21 cellular contexts compared by ENCODE assay signal in the genomic region with DNA sequence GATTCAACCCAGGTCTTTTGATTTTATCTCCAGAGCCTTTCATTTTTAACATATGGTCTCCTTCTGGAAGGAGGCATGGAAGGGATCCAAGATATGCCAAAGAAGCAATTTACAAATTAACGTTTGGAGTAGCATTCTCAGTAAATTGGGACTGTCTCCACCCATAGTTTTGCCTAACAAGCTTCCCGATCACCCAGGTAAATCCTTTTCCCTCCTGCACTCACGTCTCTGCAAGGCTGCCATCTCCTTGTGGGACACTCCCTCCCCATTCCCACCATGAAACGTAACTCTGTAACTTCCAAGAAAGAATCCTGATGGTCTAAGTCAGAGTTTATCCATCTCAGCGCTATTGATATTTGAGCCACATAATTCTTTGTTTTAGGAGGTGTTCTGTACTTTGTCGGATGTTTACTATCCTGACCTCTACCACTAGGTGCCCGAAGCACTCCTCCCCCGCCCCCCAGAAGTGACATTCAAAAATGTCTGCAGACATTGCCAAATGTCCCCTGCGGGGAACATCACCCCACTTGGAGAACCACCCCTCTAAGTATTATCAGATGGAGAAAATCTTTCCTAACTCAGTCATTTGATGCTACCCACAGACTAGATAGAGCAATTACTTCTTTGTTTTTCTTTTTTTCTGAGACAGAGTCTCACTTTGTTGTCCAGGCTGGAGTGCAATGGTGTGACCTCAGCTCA. TPM values are rescaled to one million over a fixed set of nuclear protein-coding genes. Genes with fewer than 3 reads are reported as not detected.
DNase-seq lines count a peak whose midpoint lies in the region; ATAC-seq, FAIRE-seq and TF ChIP-seq lines count a peak whose summit lies in the region.
"Had no signal": no experiment of that assay in that cellular context is flagged by ENCODE, and none has a peak within 500 bp of the region (broad histone marks: within the 10 kb centered on the region; RNA-seq: fewer than 3 reads in every experiment).

No MANE protein-coding gene starts in this region.

- H3K27ac ChIP-seq in HEK293 (ENCODE audit: extremely low read depth, low read depth, low read length) (no peak overlapping the region), astrocyte (ENCODE audit: low read depth, low read length) (no peak overlapping the region), neural progenitor cell (no peak overlapping the region)
- H3K27ac ChIP-seq: thoracic aorta, VCaP had no signal

- no peaks in the 10 kb centered on the region for H3K9me3 Mint-ChIP-seq in astrocyte (ENCODE audit: unreplicated experiment)
- H3K9me3 Mint-ChIP-seq in neural progenitor cell, result no peaks in the 10 kb centered on the region
- H3K9me3 Mint-ChIP-seq: central memory CD8-positive, alpha-beta T cell; T-helper 1 cell treated with Interleukin-12 subunit alpha and Interleukin-12 subunit beta and Interleukin-4 antibody, amounts not matched to agents 30 μg/mL and 1 μg/mL, for 36 hours had no signal

- DNase-seq in EH (ENCODE audit: low read depth), result peak; percentile 46
- DNase-seq in astrocyte (ENCODE audit: low read depth), result no peak
- DNase-seq in neural progenitor cell (ENCODE audit: low spot score), result no peak
- no peak for DNase-seq in activated CD4-positive, CD25-positive, alpha-beta regulatory T cell (lab: John Stamatoyannopoulos, UW)
- no peak for DNase-seq in NOMO-1 treated with dmso at 0.1 percent for 144 hours (lab: John Stamatoyannopoulos, UW; ENCODE audit: unreplicated experiment)
- DNase-seq: amniotic stem cell; effector CD8-positive, alpha-beta T cell; hippocampal formation; left cardiac atrium; mucosa of descending colon; NCI-H1436 treated with DMSO at 0.1 percent for 48 hours; NCI-H345; small intestine had no signal

- H3K27ac Mint-ChIP-seq in astrocyte (ENCODE audit: unreplicated experiment) (peak overlapping the region; percentile 77), neural progenitor cell (peak overlapping the region; percentile 62)
- H3K27ac Mint-ChIP-seq: T-helper 1 cell treated with Interleukin-12 subunit alpha and Interleukin-12 subunit beta and Interleukin-4 antibody, amounts not matched to agents 30 μg/mL and 1 μg/mL, for 36 hours had no signal

- ATAC-seq in HG03457 (IDR thresholded peaks at IDR 0.05; ENCODE audit: unreplicated experiment), result no peak
- ATAC-seq: left cardiac atrium, mucosa of descending colon, Right ventricle myocardium inferior had no signal

- H3K27me3 ChIP-seq in astrocyte (ENCODE audit: insufficient read depth, low read length) (no peaks in the 10 kb centered on the region), neural progenitor cell (no peaks in the 10 kb centered on the region)

- no peak for FAIRE-seq in astrocyte (lab: Jason Lieb, UNC)
- FAIRE-seq: D721Med, small intestine had no signal

- no peak overlapping the region for H3K4me3 Mint-ChIP-seq in astrocyte (ENCODE audit: unreplicated experiment)
- no peak overlapping the region for H3K4me3 Mint-ChIP-seq in neural progenitor cell
- H3K4me3 Mint-ChIP-seq: central memory CD8-positive, alpha-beta T cell; T-helper 1 cell treated with Interleukin-12 subunit alpha and Interleukin-12 subunit beta and Interleukin-4 antibody, amounts not matched to agents 30 μg/mL and 1 μg/mL, for 36 hours had no signal

- H3K4me2 ChIP-seq in astrocyte (ENCODE audit: low read length) (no peak overlapping the region), neural progenitor cell (no peak overlapping the region)

- H4K20me1 ChIP-seq in astrocyte (ENCODE audit: insufficient read depth, low read length) (no peaks in the 10 kb centered on the region), neural progenitor cell (ENCODE audit: low read depth) (no peaks in the 10 kb centered on the region)

- H3K9ac ChIP-seq in astrocyte (ENCODE audit: low read length), result no peak overlapping the region
- H3K9ac ChIP-seq in neural progenitor cell, result no peak overlapping the region

- no peaks in the 10 kb centered on the region for H3K9me3 ChIP-seq in HEK293 (ENCODE audit: control insufficient read depth, insufficient read depth, low read depth, low read length)
- no peaks in the 10 kb centered on the region for H3K9me3 ChIP-seq in astrocyte (ENCODE audit: insufficient read depth, low read depth, low read length)
- H3K9me3 ChIP-seq in neural progenitor cell (ENCODE audit: low read depth), result no peaks in the 10 kb centered on the region
- H3K9me3 ChIP-seq: mucosa of descending colon, thoracic aorta had no signal

- peak; percentile 27 for TF ChIP-seq CTCF in HEK293 (tag by site-specific recombination; IDR thresholded peaks at IDR 0.05)
- no peak for TF ChIP-seq CTCF in astrocyte (IDR thresholded peaks at IDR 0.05; ENCODE audit: insufficient read depth, low read depth, low read length)
- no peak for TF ChIP-seq CTCF in neural progenitor cell (IDR thresholded peaks at IDR 0.05)

- CTCF ChIA-PET in HEK293 (lab: Yijun Ruan, JAX), result interaction anchor here (0.6 kb wide), 1 partner anchor 63 kb away, joined by 4 read pairs; no protein-coding TSS in a partner anchor

- H3K4me3 ChIP-seq in HEK293 (ENCODE audit: low read depth, low read length) (no peak overlapping the region), astrocyte (ENCODE audit: insufficient read depth, low read depth, low read length) (no peak overlapping the region), neural progenitor cell (no peak overlapping the region)
- H3K4me3 ChIP-seq: mucosa of descending colon, thoracic aorta had no signal

- H3K36me3 Mint-ChIP-seq in astrocyte (ENCODE audit: low read depth, unreplicated experiment) (no peaks in the 10 kb centered on the region), neural progenitor cell (no peaks in the 10 kb centered on the region)

- no peaks in the 10 kb centered on the region; the same call in 1 of the 2 replicates for H3K4me1 ChIP-seq in HEK293 (ENCODE audit: control insufficient read depth, insufficient read depth, low read length)
- H3K4me1 ChIP-seq in astrocyte (ENCODE audit: insufficient read depth, low read length), result peaks cover 29% of the 10 kb centered on the region
- peaks cover 3% of the 10 kb centered on the region for H3K4me1 ChIP-seq in neural progenitor cell

- H3K4me1 Mint-ChIP-seq in astrocyte (ENCODE audit: low read depth, unreplicated experiment) (peaks cover 38% of the 10 kb centered on the region), neural progenitor cell (peaks cover 32% of the 10 kb centered on the region)

- H3K27me3 Mint-ChIP-seq in astrocyte (ENCODE audit: low read depth, unreplicated experiment) (no peaks in the 10 kb centered on the region), neural progenitor cell (ENCODE audit: insufficient read depth, low read depth) (no peaks in the 10 kb centered on the region)
- H3K27me3 Mint-ChIP-seq: central memory CD8-positive, alpha-beta T cell had no signal

- H2AFZ ChIP-seq in astrocyte (ENCODE audit: low read depth, low read length) (peak overlapping the region; percentile 29), neural progenitor cell (replicated peaks) (no peak overlapping the region)

- POLR2A ChIA-PET in HEK293 (lab: Yijun Ruan, JAX), result interaction anchor here (0.5 kb wide), 1 partner anchor 42 kb away, joined by 3 read pairs; no protein-coding TSS in a partner anchor

- H3K36me3 ChIP-seq in HEK293 (ENCODE audit: control insufficient read depth in 2 of 2, insufficient read depth in 1 of 2, low read length in 2 of 2) (no peaks in the 10 kb centered on the region), astrocyte (ENCODE audit: insufficient read depth, low read length) (no peaks in the 10 kb centered on the region), neural progenitor cell (no peaks in the 10 kb centered on the region)
- H3K36me3 ChIP-seq: thoracic aorta had no signal

- H3F3A ChIP-seq in neural progenitor cell (ENCODE audit: low read depth), result no peaks in the 10 kb centered on the region

- H3K79me2 ChIP-seq in astrocyte (ENCODE audit: insufficient read depth, low read length) (no peaks in the 10 kb centered on the region), neural progenitor cell (ENCODE audit: low read depth) (no peaks in the 10 kb centered on the region)

TF ChIP-seq in HEK293, 187 proteins besides CTCF, POLR2A, EP300 and RAD21 (continues in another document):
- TF ChIP-seq KLF10 (tag by site-specific recombination; IDR thresholded peaks at IDR 0.05) (no peak), ZNF23 (tag by site-specific recombination; IDR thresholded peaks at IDR 0.05; ENCODE audit: borderline replicate concordance) (no peak), MYNN (tag by site-specific recombination; IDR thresholded peaks at IDR 0.05; ENCODE audit: borderline replicate concordance) (no peak), ZBTB17 (tag by site-specific recombination; IDR thresholded peaks at IDR 0.05) (no peak), ZNF239 (tag by site-specific recombination; IDR thresholded peaks at IDR 0.05) (no peak), ZXDB (tag by site-specific recombination; IDR thresholded peaks at IDR 0.05) (no peak; the same call in 1 of the 2 replicates), ZNF37A (tag by site-specific recombination; IDR thresholded peaks at IDR 0.05) (no peak), ZNF133 (tag by site-specific recombination; IDR thresholded peaks at IDR 0.05) (no peak), ZNF350 (tag by site-specific recombination; IDR thresholded peaks at IDR 0.05) (no peak)
- TF ChIP-seq, protein P1, sequence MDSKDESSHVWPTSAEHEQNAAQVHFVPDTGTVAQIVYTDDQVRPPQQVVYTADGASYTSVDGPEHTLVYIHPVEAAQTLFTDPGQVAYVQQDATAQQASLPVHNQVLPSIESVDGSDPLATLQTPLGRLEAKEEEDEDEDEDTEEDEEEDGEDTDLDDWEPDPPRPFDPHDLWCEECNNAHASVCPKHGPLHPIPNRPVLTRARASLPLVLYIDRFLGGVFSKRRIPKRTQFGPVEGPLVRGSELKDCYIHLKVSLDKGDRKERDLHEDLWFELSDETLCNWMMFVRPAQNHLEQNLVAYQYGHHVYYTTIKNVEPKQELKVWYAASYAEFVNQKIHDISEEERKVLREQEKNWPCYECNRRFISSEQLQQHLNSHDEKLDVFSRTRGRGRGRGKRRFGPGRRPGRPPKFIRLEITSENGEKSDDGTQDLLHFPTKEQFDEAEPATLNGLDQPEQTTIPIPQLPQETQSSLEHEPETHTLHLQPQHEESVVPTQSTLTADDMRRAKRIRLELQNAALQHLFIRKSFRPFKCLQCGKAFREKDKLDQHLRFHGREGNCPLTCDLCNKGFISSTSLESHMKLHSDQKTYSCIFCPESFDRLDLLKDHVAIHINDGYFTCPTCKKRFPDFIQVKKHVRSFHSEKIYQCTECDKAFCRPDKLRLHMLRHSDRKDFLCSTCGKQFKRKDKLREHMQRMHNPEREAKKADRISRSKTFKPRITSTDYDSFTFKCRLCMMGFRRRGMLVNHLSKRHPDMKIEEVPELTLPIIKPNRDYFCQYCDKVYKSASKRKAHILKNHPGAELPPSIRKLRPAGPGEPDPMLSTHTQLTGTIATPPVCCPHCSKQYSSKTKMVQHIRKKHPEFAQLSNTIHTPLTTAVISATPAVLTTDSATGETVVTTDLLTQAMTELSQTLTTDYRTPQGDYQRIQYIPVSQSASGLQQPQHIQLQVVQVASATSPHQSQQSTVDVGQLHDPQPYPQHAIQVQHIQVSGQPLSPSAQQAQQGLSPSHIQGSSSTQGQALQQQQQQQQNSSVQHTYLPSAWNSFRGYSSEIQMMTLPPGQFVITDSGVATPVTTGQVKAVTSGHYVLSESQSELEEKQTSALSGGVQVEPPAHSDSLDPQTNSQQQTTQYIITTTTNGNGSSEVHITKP (tag by site-specific recombination; IDR thresholded peaks at IDR 0.05), result peak; percentile 53

RNA-seq across cellular contexts. Expression of a gene that starts 32.9 kb away (rescaled TPM):
- total RNA-seq in astrocyte, result 79.1 and 96.2 TPM in 2 replicates
- total RNA-seq in neural progenitor cell (ENCODE audit: low replicate concordance), result 11.8 and 14.3 TPM in 2 replicates
